Comparison of ENCODE assay signal across 10 cellular contexts in the genomic region with DNA sequence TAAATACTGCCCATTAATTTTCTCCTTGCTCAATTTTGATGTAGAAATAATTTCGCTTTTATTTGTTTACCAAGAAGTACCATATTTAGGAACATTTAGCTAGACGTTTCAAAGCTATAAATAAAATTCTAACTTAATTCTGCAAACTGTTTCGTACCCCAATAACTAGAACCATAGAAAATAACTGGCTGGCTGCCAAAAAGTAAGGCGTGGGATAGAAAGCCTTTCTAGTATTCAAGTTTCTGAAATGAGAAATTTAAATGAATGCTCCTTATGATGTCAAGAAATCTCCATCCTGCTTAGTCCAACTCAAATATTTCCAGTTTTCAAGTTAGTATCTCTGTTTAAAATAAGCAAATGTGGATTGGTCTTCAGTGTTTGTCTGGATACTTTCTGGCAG.
"Had no signal": no experiment of that assay in that cellular context is flagged by ENCODE, and none has a peak within 500 bp of the region (broad histone marks: within the 10 kb centered on the region; RNA-seq: fewer than 3 reads in every experiment).

No MANE protein-coding gene starts in this region.

- H3K27ac ChIP-seq: GM23248, HL-60, KMS-11 had no signal

- H3K9ac ChIP-seq: GM23248, KMS-11 had no signal

- H3K4me1 ChIP-seq: HAP-1 had no signal

- H3K4me3 ChIP-seq: GM23248, HAP-1 had no signal

- DNase-seq: GM23248, GOT3, H7, HFFc6, IMR-90, Karpas-422, KBM-7 had no signal

- H3K9me3 ChIP-seq: HAP-1 had no signal

- H3K36me3 ChIP-seq: HAP-1 had no signal

- H2AFZ ChIP-seq: GM23248 had no signal

- H3K4me2 ChIP-seq: KMS-11 had no signal
